ENCODE assay signal across 11 cellular contexts in the genomic region with DNA sequence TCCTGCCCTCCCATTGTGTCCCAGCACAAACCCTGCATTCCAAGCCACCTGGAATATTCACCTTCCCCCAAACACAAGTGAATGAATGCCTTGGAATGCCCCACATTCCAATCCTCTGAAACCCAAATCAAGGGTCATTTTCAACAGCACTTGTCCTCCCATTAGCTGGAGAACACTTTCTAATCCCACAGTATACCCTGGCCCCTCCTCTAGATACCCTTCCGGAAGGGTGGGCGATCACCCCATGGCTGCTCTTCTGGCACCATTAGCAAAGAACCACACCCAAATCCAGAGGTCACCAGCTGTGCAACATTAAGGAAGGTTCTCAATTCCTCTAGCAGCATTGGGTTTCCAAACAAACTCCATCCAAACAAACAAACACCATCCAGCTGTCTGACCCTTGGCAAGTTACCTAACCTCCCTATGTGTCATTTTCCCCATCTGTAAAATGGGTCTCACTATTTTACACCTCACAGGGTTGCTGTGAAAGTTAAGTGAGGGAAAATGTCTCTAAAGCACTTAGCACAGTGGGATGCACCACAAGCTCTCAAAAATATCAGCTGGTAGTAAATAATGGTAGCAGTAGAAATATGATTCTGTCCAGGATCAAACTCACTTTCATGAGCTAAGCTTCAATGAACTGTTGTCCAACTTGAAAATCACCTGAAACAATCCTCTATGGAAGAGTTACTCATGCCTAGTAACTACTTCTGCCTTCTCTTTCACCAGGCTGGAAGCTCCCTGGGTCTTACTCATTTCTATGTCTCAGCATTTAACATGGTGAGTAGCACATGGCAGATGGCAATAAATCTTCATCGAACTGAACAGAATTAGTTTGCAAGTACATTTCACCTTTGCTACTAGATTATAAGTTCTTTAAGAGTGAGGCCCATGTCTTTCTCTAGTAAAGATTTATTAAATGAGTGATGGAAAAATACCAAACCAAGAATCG. TPM values are rescaled to one million over a fixed set of nuclear protein-coding genes. Genes with fewer than 3 reads are reported as not detected.
A peak's percentile ranks its signal among the peaks of the same experiment; 100 is the strongest.
DNase-seq lines count a peak whose midpoint lies in the region; ATAC-seq and TF ChIP-seq lines count a peak whose summit lies in the region.
"Had no signal": no experiment of that assay in that cellular context is flagged by ENCODE, and none has a peak within 500 bp of the region (broad histone marks: within the 10 kb centered on the region; RNA-seq: fewer than 3 reads in every experiment).

No MANE protein-coding gene starts in this region.

- H3K27me3 ChIP-seq in HCT116 (ENCODE audit: insufficient read depth, low read length), result no peaks in the 10 kb centered on the region
- no peaks in the 10 kb centered on the region for H3K27me3 ChIP-seq in smooth muscle cell (ENCODE audit: low read depth)
- H3K27me3 ChIP-seq in Karpas-422 (ENCODE audit: low read length), result no peaks in the 10 kb centered on the region
- H3K27me3 ChIP-seq in HAP-1 (ENCODE audit: low read depth), result no peaks in the 10 kb centered on the region
- H3K27me3 ChIP-seq: brain microvascular endothelial cell had no signal

- H3K9ac ChIP-seq in HCT116 (ENCODE audit: low read length) (no peak overlapping the region), smooth muscle cell (ENCODE audit: low read depth) (peak overlapping the region; percentile 18), Karpas-422 (ENCODE audit: low read length) (no peak overlapping the region)

- H3K4me3 ChIP-seq in HCT116 (replicated peaks in 1 of 2; ENCODE audit: low read depth in 1 of 2, low read length in 2 of 2) (0 out of 4 replicates have a peak overlapping the region, but pooled peaks of 1 of the 2 experiments have one; percentile 23), smooth muscle cell (no peak overlapping the region), Karpas-422 (ENCODE audit: low read length) (no peak overlapping the region), HAP-1 (no peak overlapping the region)

- no peak for DNase-seq in HCT116 (ENCODE audit: low read depth, low spot score)
- peak; percentile 69 for DNase-seq in RWPE1 (ENCODE audit: low spot score)
- peak; percentile 95 for DNase-seq in iPS DF 19.7 (ENCODE audit: low read depth, low spot score)
- DNase-seq in smooth muscle cell (lab: John Stamatoyannopoulos, UW; ENCODE audit: unreplicated experiment), result no peak
- DNase-seq in Karpas-422, result no peak
- DNase-seq in HuH-7 (ENCODE audit: low spot score), result no peak
- DNase-seq in HAP-1 (ENCODE audit: low spot score in 2 of 2), result no peak
- DNase-seq: brain microvascular endothelial cell, NCI-H2081 treated with DMSO at 0.1 percent for 48 hours, OCI-M1 had no signal

- POLR2A ChIA-PET in HCT116 (lab: Charles Lee), result no interaction called here
- POLR2A ChIA-PET in RWPE1 (lab: Yijun Ruan, JAX; ENCODE audit: low non-redundant PET), result no interaction called here

- H3K9me3 ChIP-seq in HCT116 (ENCODE audit: control insufficient read depth in 1 of 2, insufficient read depth in 1 of 2, low read depth in 1 of 2, low read length in 2 of 2) (no peaks in the 10 kb centered on the region), smooth muscle cell (replicated peaks; ENCODE audit: low read depth) (no peaks in the 10 kb centered on the region), Karpas-422 (ENCODE audit: low read length) (no peaks in the 10 kb centered on the region), HAP-1 (no peaks in the 10 kb centered on the region)

- 64% methylated on average over 4 of the region's 4 CpGs for WGBS in smooth muscle cell (ENCODE audit: low lambda C conversion rate)

- peaks cover 17% of the 10 kb centered on the region for H3F3A ChIP-seq in smooth muscle cell (ENCODE audit: low read depth)

- in situ Hi-C loops in HAP-1 (cut with MboI; ENCODE audit: low sequenced_read_pairs), result loop anchor here (5.0 to 10.0 kb wide), 2 partner anchors 419 to 711 kb away; no protein-coding TSS in a partner anchor

- H3K79me2 ChIP-seq in HCT116 (ENCODE audit: insufficient read depth, low read length), result no peaks in the 10 kb centered on the region
- peaks cover 98% of the 10 kb centered on the region for H3K79me2 ChIP-seq in smooth muscle cell (ENCODE audit: low read depth)
- H3K79me2 ChIP-seq in Karpas-422 (ENCODE audit: low read length), result no peaks in the 10 kb centered on the region

- H3K27ac ChIP-seq in HCT116 (ENCODE audit: low read depth, low read length), result no peak overlapping the region
- no peak overlapping the region for H3K27ac ChIP-seq in RWPE1
- peak overlapping the region; percentile 92 for H3K27ac ChIP-seq in smooth muscle cell (ENCODE audit: low read depth)
- H3K27ac ChIP-seq in Karpas-422 (ENCODE audit: low read length), result no peak overlapping the region
- H3K27ac ChIP-seq: brain microvascular endothelial cell had no signal

- no peak for TF ChIP-seq RAD21 in HCT116 (IDR thresholded peaks at IDR 0.05; ENCODE audit: low read depth)

- ATAC-seq in HCT116 (peak; percentile 63), GM21390 (IDR thresholded peaks at IDR 0.05; ENCODE audit: unreplicated experiment) (no peak)

- no peak for TF ChIP-seq CTCF in HCT116 (IDR thresholded peaks at IDR 0.05 in 2 of 3, conservative IDR thresholded peaks at IDR 0.05 in 1 of 3; ENCODE audit: borderline replicate concordance in 1 of 3, insufficient read depth in 1 of 3, low read depth in 2 of 3, low read length in 2 of 3)
- no peak for TF ChIP-seq CTCF in RWPE1 (conservative IDR thresholded peaks at IDR 0.05; ENCODE audit: low read depth)
- no peak for TF ChIP-seq CTCF in smooth muscle cell (IDR thresholded peaks at IDR 0.05; ENCODE audit: borderline replicate concordance, insufficient read depth, poor library complexity, severe bottlenecking)

- no peak overlapping the region for H2AFZ ChIP-seq in HCT116 (ENCODE audit: low read depth, low read length, poor library complexity, severe bottlenecking)
- H2AFZ ChIP-seq in smooth muscle cell (ENCODE audit: low read depth), result no peak overlapping the region
- H2AFZ ChIP-seq in Karpas-422 (ENCODE audit: low read length), result no peak overlapping the region

- H3K4me1 ChIP-seq in HCT116 (ENCODE audit: control insufficient read depth in 1 of 2, insufficient read depth in 2 of 2, low read length in 2 of 2) (peaks cover 22 to 26% of the 10 kb centered on the region in 2 experiments), smooth muscle cell (ENCODE audit: low read depth) (peaks cover 42% of the 10 kb centered on the region), Karpas-422 (ENCODE audit: low read length) (peaks cover 3% of the 10 kb centered on the region), HAP-1 (peaks cover 43% of the 10 kb centered on the region)

- intact Hi-C loops in HCT116 (cut with micrococcal nuclease), result loop anchor here (10.0 kb wide), 2 partner anchors 569 to 1929 kb away; no protein-coding TSS in a partner anchor

- no peak for TF ChIP-seq POLR2A in HCT116 (IDR thresholded peaks at IDR 0.05; ENCODE audit: borderline replicate concordance, extremely low read depth, insufficient read depth, insufficient read length)

- no TSS peak for BruUV-seq in HCT116 (replicated peaks; lab: Mats Ljungman, UMichigan)

- H4K20me1 ChIP-seq in HCT116 (ENCODE audit: insufficient read depth) (no peaks in the 10 kb centered on the region), smooth muscle cell (ENCODE audit: low read depth) (peaks cover 92% of the 10 kb centered on the region), Karpas-422 (ENCODE audit: insufficient read depth, low read depth, low read length) (no peaks in the 10 kb centered on the region)

- no peaks in the 10 kb centered on the region for H3K9me2 ChIP-seq in HCT116 (ENCODE audit: insufficient read depth)
- no peaks in the 10 kb centered on the region for H3K9me2 ChIP-seq in Karpas-422 (replicated peaks; ENCODE audit: insufficient read depth, low read length)

- H3K36me3 ChIP-seq in HCT116 (ENCODE audit: control insufficient read depth in 1 of 2, insufficient read depth in 2 of 2, low read length in 2 of 2) (no peaks in the 10 kb centered on the region), smooth muscle cell (ENCODE audit: low read depth) (no peaks in the 10 kb centered on the region), Karpas-422 (ENCODE audit: insufficient read depth, low read length) (no peaks in the 10 kb centered on the region), HAP-1 (replicated peaks) (no peaks in the 10 kb centered on the region)
- H3K36me3 ChIP-seq: brain microvascular endothelial cell had no signal

- H3K4me2 ChIP-seq in HCT116 (ENCODE audit: low read length), result peak overlapping the region; percentile 69
- H3K4me2 ChIP-seq in smooth muscle cell, result peak overlapping the region; percentile 82
- H3K4me2 ChIP-seq in Karpas-422 (ENCODE audit: low read depth, low read length, poor library complexity, severe bottlenecking), result no peak overlapping the region

- RAD21 ChIA-PET in HCT116 (lab: Charles Lee; ENCODE audit: low non-redundant PET in 1 of 2, low total read pairs in 2 of 2, uncharacterized antibody in 2 of 2, unreplicated experiment in 2 of 2), result no interaction called here

- CTCF ChIA-PET in HCT116 (lab: Charles Lee), result interaction anchor here (2.2 to 6.2 kb wide), 2 partner anchors 16 to 713 kb away, joined by 7 to 36 read pairs; no protein-coding TSS in a partner anchor
- CTCF ChIA-PET in RWPE1 (lab: Yijun Ruan, JAX), result interaction anchor here (0.5 kb wide), 1 partner anchor 117 kb away, joined by 3 read pairs; no protein-coding TSS in a partner anchor

TF ChIP-seq in HCT116, 20 proteins besides CTCF, POLR2A, EP300 and RAD21 (continues in another document):
- TF ChIP-seq, protein P1, sequence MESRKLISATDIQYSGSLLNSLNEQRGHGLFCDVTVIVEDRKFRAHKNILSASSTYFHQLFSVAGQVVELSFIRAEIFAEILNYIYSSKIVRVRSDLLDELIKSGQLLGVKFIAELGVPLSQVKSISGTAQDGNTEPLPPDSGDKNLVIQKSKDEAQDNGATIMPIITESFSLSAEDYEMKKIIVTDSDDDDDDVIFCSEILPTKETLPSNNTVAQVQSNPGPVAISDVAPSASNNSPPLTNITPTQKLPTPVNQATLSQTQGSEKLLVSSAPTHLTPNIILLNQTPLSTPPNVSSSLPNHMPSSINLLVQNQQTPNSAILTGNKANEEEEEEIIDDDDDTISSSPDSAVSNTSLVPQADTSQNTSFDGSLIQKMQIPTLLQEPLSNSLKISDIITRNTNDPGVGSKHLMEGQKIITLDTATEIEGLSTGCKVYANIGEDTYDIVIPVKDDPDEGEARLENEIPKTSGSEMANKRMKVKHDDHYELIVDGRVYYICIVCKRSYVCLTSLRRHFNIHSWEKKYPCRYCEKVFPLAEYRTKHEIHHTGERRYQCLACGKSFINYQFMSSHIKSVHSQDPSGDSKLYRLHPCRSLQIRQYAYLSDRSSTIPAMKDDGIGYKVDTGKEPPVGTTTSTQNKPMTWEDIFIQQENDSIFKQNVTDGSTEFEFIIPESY (IDR thresholded peaks at IDR 0.05; ENCODE audit: extremely low read depth, insufficient replicate concordance, low read length), result no peak
- TF ChIP-seq, protein P2, sequence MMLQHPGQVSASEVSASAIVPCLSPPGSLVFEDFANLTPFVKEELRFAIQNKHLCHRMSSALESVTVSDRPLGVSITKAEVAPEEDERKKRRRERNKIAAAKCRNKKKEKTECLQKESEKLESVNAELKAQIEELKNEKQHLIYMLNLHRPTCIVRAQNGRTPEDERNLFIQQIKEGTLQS (IDR thresholded peaks at IDR 0.05), result no peak
- TF ChIP-seq EZH2phosphoT487 (IDR thresholded peaks at IDR 0.05; ENCODE audit: borderline replicate concordance), result no peak

RNA-seq across cellular contexts. Expression of a gene that starts 5.3 kb away (rescaled TPM):
- total RNA-seq in HCT116 (2021; ENCODE audit: unreplicated experiment) (7.4 TPM), smooth muscle cell (54.0 and 64.2 TPM in 2 replicates)
- 5.9 and 6.2 TPM in 2 replicates for polyA plus RNA-seq in HCT116 (2012)
- 35.3 and 38.8 TPM in 2 replicates for polyA plus RNA-seq in smooth muscle cell
- not detected in 2 replicates for total RNA-seq in Karpas-422 (2014; rRNA removed; shearing (Covaris generic); ENCODE audit: low replicate concordance)

Comparison
In these comparisons a context has a peak if more than half of its experiments do, and no peak if none do; other contexts are left out.
1. DNase-seq: peak in RWPE1 (single experiment) and iPS DF 19.7 (single experiment); none in HCT116 (single experiment), smooth muscle cell (single experiment), Karpas-422 (single experiment), HuH-7 (single experiment) and HAP-1 (0 of 2).